15 cellular contexts compared by ENCODE assay signal in genomic region chr15:56758770-56759449, GRCh38. TPM values are rescaled to one million over a fixed set of nuclear protein-coding genes. Genes with fewer than 3 reads are reported as not detected.
DNase-seq lines count a peak whose midpoint lies in the region; ATAC-seq and TF ChIP-seq lines count a peak whose summit lies in the region.
"Had no signal": no experiment of that assay in that cellular context is flagged by ENCODE, and none has a peak within 500 bp of the region (broad histone marks: within the 10 kb centered on the region; RNA-seq: fewer than 3 reads in every experiment).

No MANE protein-coding gene starts in this region.

- no peaks in the 10 kb centered on the region for H3K9me3 Mint-ChIP-seq in dendritic cell treated with granulocyte-macrophage colony-stimulating factor and Interleukin-4, amounts not matched to agents 40 ng/mL and 50 ng/mL, for 4 days
- H3K9me3 Mint-ChIP-seq: activated CD8-positive, alpha-beta T cell treated with anti-CD3 and anti-CD28 coated beads for 36 hours; central memory CD8-positive, alpha-beta T cell; stimulated activated naive CD8-positive, alpha-beta T cell treated with anti-CD3 and anti-CD28 coated beads, Interleukin-15, Interleukin-2, amounts not matched to agents 100 ng/mL and 50 ng/mL, for 24 hours had no signal

- H3K27ac ChIP-seq in PC-3 (ENCODE audit: low read length) (no peak overlapping the region), ovary (no peak overlapping the region), left ventricle myocardium inferior (replicated peaks) (no peak overlapping the region)
- H3K27ac ChIP-seq: right atrium auricular region had no signal

- no peak for TF ChIP-seq POLR2A in ovary (IDR thresholded peaks at IDR 0.05)

- 96 to 99% (median 97%) methylated on average over 2 of the region's 2 CpGs for WGBS in ovary, 3 donors

- BruUV-seq in PC-3 (replicated peaks; lab: Mats Ljungman, UMichigan): no TSS peak

- H3K27ac Mint-ChIP-seq in dendritic cell treated with granulocyte-macrophage colony-stimulating factor and Interleukin-4, amounts not matched to agents 40 ng/mL and 50 ng/mL, for 4 days: peak overlapping the region; percentile 68
- H3K27ac Mint-ChIP-seq: activated CD8-positive, alpha-beta T cell treated with anti-CD3 and anti-CD28 coated beads for 36 hours; stimulated activated naive CD8-positive, alpha-beta T cell treated with anti-CD3 and anti-CD28 coated beads, Interleukin-15, Interleukin-2, amounts not matched to agents 100 ng/mL and 50 ng/mL, for 24 hours had no signal

- CTCF ChIA-PET in PC-3 (lab: Charles Lee): no interaction called here

- H4K20me1 ChIP-seq in PC-3 (ENCODE audit: low read length): no peaks in the 10 kb centered on the region

- ATAC-seq in PC-3: peak; percentile 67
- no peak for ATAC-seq in HG02970 (IDR thresholded peaks at IDR 0.05; ENCODE audit: low FRiP score, unreplicated experiment)
- ATAC-seq: activated CD8-positive, alpha-beta T cell treated with anti-CD3 and anti-CD28 coated beads for 36 hours had no signal

- no peaks in the 10 kb centered on the region for H3K9me2 ChIP-seq in PC-3 (replicated peaks; ENCODE audit: low read length)

- intact Hi-C loops in PC-3 (cut with micrococcal nuclease) (no loop called here), ovary (cut with DNase I) (no loop called here), left ventricle myocardium inferior (cut with micrococcal nuclease) (no loop called here)
- intact Hi-C loops in dendritic cell treated with granulocyte-macrophage colony-stimulating factor and Interleukin-4, amounts not matched to agents 40 ng/mL and 50 ng/mL, for 4 days (cut with micrococcal nuclease): no loop called here

- H2AFZ ChIP-seq in PC-3 (ENCODE audit: low read length): no peak overlapping the region

- no peak for TF ChIP-seq EP300 in ovary (IDR thresholded peaks at IDR 0.05)

- H3K4me3 ChIP-seq in PC-3 (ENCODE audit: low read length): no peak overlapping the region
- H3K4me3 ChIP-seq in retinal pigment epithelial cell (ENCODE audit: low read length): no peak overlapping the region
- no peak overlapping the region for H3K4me3 ChIP-seq in ovary
- no peak overlapping the region for H3K4me3 ChIP-seq in left ventricle myocardium inferior
- H3K4me3 ChIP-seq: right atrium auricular region had no signal

- peaks cover 34% of the 10 kb centered on the region for H3K4me1 Mint-ChIP-seq in dendritic cell treated with granulocyte-macrophage colony-stimulating factor and Interleukin-4, amounts not matched to agents 40 ng/mL and 50 ng/mL, for 4 days (ENCODE audit: low read depth)
- H3K4me1 Mint-ChIP-seq: central memory CD8-positive, alpha-beta T cell had no signal

- H3K36me3 Mint-ChIP-seq in dendritic cell treated with granulocyte-macrophage colony-stimulating factor and Interleukin-4, amounts not matched to agents 40 ng/mL and 50 ng/mL, for 4 days (ENCODE audit: low read depth): no peaks in the 10 kb centered on the region

- H3K27me3 ChIP-seq in PC-3 (ENCODE audit: low read length): no peaks in the 10 kb centered on the region
- no peaks in the 10 kb centered on the region for H3K27me3 ChIP-seq in ovary
- no peaks in the 10 kb centered on the region for H3K27me3 ChIP-seq in left ventricle myocardium inferior (ENCODE audit: low read depth)
- H3K27me3 ChIP-seq: right atrium auricular region had no signal

- H3K4me2 ChIP-seq in PC-3 (ENCODE audit: low read length): no peak overlapping the region; the same call in 1 of the 2 replicates

- peaks cover 15% of the 10 kb centered on the region for H3K4me1 ChIP-seq in PC-3 (ENCODE audit: insufficient read depth, low read length)
- peaks cover 2% of the 10 kb centered on the region for H3K4me1 ChIP-seq in ovary (ENCODE audit: insufficient read depth)
- H3K4me1 ChIP-seq in left ventricle myocardium inferior: peaks cover 25% of the 10 kb centered on the region

- DNase-seq in Daoy (ENCODE audit: low read depth) (peak; percentile 46), PC-3 (peak; percentile 48), retinal pigment epithelial cell (ENCODE audit: low read depth) (peak; percentile 71), NCI-H510A treated with DMSO at 0.1 percent for 48 hours (lab: John Stamatoyannopoulos, UW) (no peak), ovary (no peak), left ventricle myocardium inferior (no peak)
- DNase-seq: activated CD8-positive, alpha-beta T cell treated with anti-CD3 and anti-CD28 coated beads for 36 hours; activated gamma-delta T cell; NCI-H2029; T-helper 2 cell had no signal

- H3K9ac ChIP-seq in PC-3 (ENCODE audit: low read length): no peak overlapping the region

- H3K9me3 ChIP-seq in PC-3 (ENCODE audit: low read length) (no peaks in the 10 kb centered on the region), ovary (no peaks in the 10 kb centered on the region), left ventricle myocardium inferior (replicated peaks) (no peaks in the 10 kb centered on the region)
- H3K9me3 ChIP-seq: right atrium auricular region had no signal

- H3F3A ChIP-seq in PC-3 (ENCODE audit: low read length, unreplicated experiment): no peaks in the 10 kb centered on the region

- no peaks in the 10 kb centered on the region for H3K27me3 Mint-ChIP-seq in dendritic cell treated with granulocyte-macrophage colony-stimulating factor and Interleukin-4, amounts not matched to agents 40 ng/mL and 50 ng/mL, for 4 days

- H3K4me3 Mint-ChIP-seq in dendritic cell treated with granulocyte-macrophage colony-stimulating factor and Interleukin-4, amounts not matched to agents 40 ng/mL and 50 ng/mL, for 4 days: no peak overlapping the region
- H3K4me3 Mint-ChIP-seq: activated CD8-positive, alpha-beta T cell treated with anti-CD3 and anti-CD28 coated beads for 36 hours; central memory CD8-positive, alpha-beta T cell; stimulated activated naive CD8-positive, alpha-beta T cell treated with anti-CD3 and anti-CD28 coated beads, Interleukin-15, Interleukin-2, amounts not matched to agents 100 ng/mL and 50 ng/mL, for 24 hours had no signal

- POLR2A ChIA-PET in PC-3 (lab: Charles Lee; ENCODE audit: unreplicated experiment): no interaction called here

- H3K36me3 ChIP-seq in PC-3 (ENCODE audit: low read depth, low read length) (no peaks in the 10 kb centered on the region), ovary (no peaks in the 10 kb centered on the region), left ventricle myocardium inferior (no peaks in the 10 kb centered on the region)
- H3K36me3 ChIP-seq: right atrium auricular region had no signal

- H3K79me2 ChIP-seq in PC-3 (ENCODE audit: low read length): no peaks in the 10 kb centered on the region

- TF ChIP-seq CTCF in PC-3 (conservative IDR thresholded peaks at IDR 0.05; ENCODE audit: low read depth, low read length): no peak
- no peak for TF ChIP-seq CTCF in retinal pigment epithelial cell (conservative IDR thresholded peaks at IDR 0.05; ENCODE audit: low read depth, low read length)
- no peak for TF ChIP-seq CTCF in ovary (IDR thresholded peaks at IDR 0.05)
- no peak for TF ChIP-seq CTCF in left ventricle myocardium inferior (IDR thresholded peaks at IDR 0.05; ENCODE audit: borderline replicate concordance)

RNA-seq across cellular contexts. Expression of gene ZNF280D, which starts 25.6 kb away (rescaled TPM):
- 17.7 and 20.3 TPM in 2 replicates for total RNA-seq in Daoy (2014; rRNA removed; shearing (Covaris generic))
- total RNA-seq in PC-3 (2014; rRNA removed): 7.4 and 8.7 TPM in 2 replicates
- total RNA-seq in ovary: 10 to 100 TPM; 36.8 to 66.0 (median 58.4) TPM
- 10 to 100 TPM; 27.3 to 29.8 TPM for polyA plus RNA-seq in ovary
- 22.0 TPM for total RNA-seq in left ventricle myocardium inferior

Comparison
In these comparisons a context has a peak if more than half of its experiments do, and no peak if none do; other contexts are left out.
1. DNase-seq: peak in Daoy (single experiment), PC-3 (single experiment) and retinal pigment epithelial cell (single experiment); none in NCI-H510A treated with DMSO at 0.1 percent for 48 hours (single experiment), ovary (0 of 5) and left ventricle myocardium inferior (single experiment).